Comparison of ENCODE assay signal across 1 cellular context in genomic region chr12:120959111-120959878, GRCh38.
TF ChIP-seq lines count a peak whose summit lies in the region.

No MANE protein-coding gene starts in this region.

TF ChIP-seq in K562, 482 proteins besides CTCF, POLR2A, EP300 and RAD21 (continued from another document):
- no peak for TF ChIP-seq HINFP (tag; conservative IDR thresholded peaks at IDR 0.05; ENCODE audit: low read depth)
- TF ChIP-seq GTF2A2 (tag; IDR thresholded peaks at IDR 0.05): no peak
- no peak for TF ChIP-seq ZNF444 (CRISPR knock-in tag; IDR thresholded peaks at IDR 0.05)
- no peak for TF ChIP-seq ZNF778 (CRISPR knock-in tag; IDR thresholded peaks at IDR 0.05)
- no peak for TF ChIP-seq USF1 (CRISPR knock-in tag; IDR thresholded peaks at IDR 0.05)
- no peak for TF ChIP-seq ETV5 (CRISPR knock-in tag; IDR thresholded peaks at IDR 0.05; ENCODE audit: low read depth)
- peak; percentile 53; the same call in 1 of the 2 replicates for TF ChIP-seq ZNF384 (IDR thresholded peaks at IDR 0.05; ENCODE audit: low read depth, low read length)
- no peak for TF ChIP-seq MYBL2 (IDR thresholded peaks at IDR 0.05; ENCODE audit: low read depth)
- TF ChIP-seq MYBL2 (CRISPR knock-in tag; IDR thresholded peaks at IDR 0.05; ENCODE audit: borderline replicate concordance): no peak
- TF ChIP-seq ZNF507 (tag; conservative IDR thresholded peaks at IDR 0.05): no peak
- TF ChIP-seq ETS2 (tag; IDR thresholded peaks at IDR 0.05; ENCODE audit: borderline replicate concordance, poor library complexity, severe bottlenecking): no peak
- no peak for TF ChIP-seq STAT5A (IDR thresholded peaks at IDR 0.05; ENCODE audit: borderline replicate concordance, low read length)
- no peak for TF ChIP-seq ZNF780A (CRISPR knock-in tag; IDR thresholded peaks at IDR 0.05)
- no peak for TF ChIP-seq ZNF695 (CRISPR knock-in tag; IDR thresholded peaks at IDR 0.05)
- TF ChIP-seq RCOR1 (IDR thresholded peaks at IDR 0.05; ENCODE audit: borderline replicate concordance in 1 of 2, low read depth in 2 of 2, low read length in 2 of 2): 0 out of 4 replicates have a peak, but pooled peaks of 1 of the 2 experiments have one; percentile 17
- TF ChIP-seq SNAPC5 (CRISPR knock-in tag; IDR thresholded peaks at IDR 0.05): no peak
- no peak for TF ChIP-seq HDAC1 (IDR thresholded peaks at IDR 0.05)
- TF ChIP-seq NRF1 (conservative IDR thresholded peaks at IDR 0.05 in 1 of 2, IDR thresholded peaks at IDR 0.05 in 1 of 2): no peak
TF ChIP-seq in K562: peak in this region for 7.
